Comparison of ENCODE assay signal across 8 cellular contexts in genomic region chr2:47905454-47906260, GRCh38. TPM values are rescaled to one million over a fixed set of nuclear protein-coding genes. Genes with fewer than 3 reads are reported as not detected.
DNase-seq lines count a peak whose midpoint lies in the region; ATAC-seq and TF ChIP-seq lines count a peak whose summit lies in the region.

No MANE protein-coding gene starts in this region.

- TF ChIP-seq EP300 in neural cell (conservative IDR thresholded peaks at IDR 0.05; ENCODE audit: poor library complexity, severe bottlenecking) (no peak), suprapubic skin (IDR thresholded peaks at IDR 0.05) (no peak)

- H3K4me3 ChIP-seq in Peyer's patch (peak overlapping the region; percentile 72 to 96 (median 86)), fibroblast of the aortic adventitia (ENCODE audit: low read depth, low read length) (peak overlapping the region; percentile 84), neural cell (ENCODE audit: low read length) (peak overlapping the region; percentile 92), suprapubic skin (peak overlapping the region; percentile 78)

- no peak for TF ChIP-seq CTCF in Peyer's patch (IDR thresholded peaks at IDR 0.05)
- no peak for TF ChIP-seq CTCF in fibroblast of the aortic adventitia (IDR thresholded peaks at IDR 0.05; ENCODE audit: insufficient read depth, low read length)
- TF ChIP-seq CTCF in neural cell (IDR thresholded peaks at IDR 0.05; ENCODE audit: poor library complexity, severe bottlenecking): no peak
- TF ChIP-seq CTCF in suprapubic skin (IDR thresholded peaks at IDR 0.05): no peak

- ATAC-seq in HG03175 (IDR thresholded peaks at IDR 0.05; ENCODE audit: unreplicated experiment): peak; percentile 17

- H3K9ac ChIP-seq in neural cell (ENCODE audit: low read length): peak overlapping the region; percentile 99

- H3K79me2 ChIP-seq in neural cell (replicated peaks; ENCODE audit: insufficient read depth, low read length): peaks cover 44% of the 10 kb centered on the region

- H3K4me1 ChIP-seq in Peyer's patch (peaks cover 0 to 9% (median 0%) of the 10 kb centered on the region in 4 donors), suprapubic skin (peaks cover 28% of the 10 kb centered on the region)

- H3K4me2 ChIP-seq in neural cell (ENCODE audit: low read length): no peak overlapping the region

- H3K36me3 ChIP-seq in Peyer's patch: no peaks in the 10 kb centered on the region
- H3K36me3 ChIP-seq in neural cell (ENCODE audit: insufficient read depth, low read length): no peaks in the 10 kb centered on the region
- no peaks in the 10 kb centered on the region for H3K36me3 ChIP-seq in suprapubic skin

- H3K9me3 ChIP-seq in Peyer's patch: no peaks in the 10 kb centered on the region
- no peaks in the 10 kb centered on the region for H3K9me3 ChIP-seq in neural cell (ENCODE audit: low read length)
- no peaks in the 10 kb centered on the region for H3K9me3 ChIP-seq in suprapubic skin

- peaks cover 26% of the 10 kb centered on the region for H4K20me1 ChIP-seq in neural cell (ENCODE audit: insufficient read depth)

- DNase-seq in SHP77 (lab: John Stamatoyannopoulos, UW) (peak; percentile 45 to 51), SHP77 treated with DMSO at 0.1 percent for 48 hours (lab: John Stamatoyannopoulos, UW) (no peak), Peyer's patch (peak; percentile 56 to 81 (median 77)), fibroblast of the aortic adventitia (ENCODE audit: low read depth) (peak; percentile 47), suprapubic skin (ENCODE audit: low spot score in 2 of 2) (peak; percentile 78 to 83)
- peak; percentile 51 for DNase-seq in activated effector memory CD4-positive, alpha-beta T cell treated with Interleukin-2 at 50 U/mL for 16 hours

- H3K27ac ChIP-seq in Peyer's patch: peak overlapping the region; percentile 94 to 99 (median 97)
- peak overlapping the region; percentile 98 for H3K27ac ChIP-seq in neural cell (ENCODE audit: low read length)
- peak overlapping the region; percentile 100 for H3K27ac ChIP-seq in suprapubic skin

- peak overlapping the region; percentile 12 for H2AFZ ChIP-seq in neural cell (ENCODE audit: low read depth, low read length)

- no peaks in the 10 kb centered on the region for H3F3A ChIP-seq in neural cell (ENCODE audit: insufficient read depth, low read length, poor library complexity, severe bottlenecking)

- WGBS in suprapubic skin: under 1% methylated on average over 57 of the region's 95 CpGs

- H3K9me2 ChIP-seq in neural cell (ENCODE audit: insufficient read depth, low read length): no peaks in the 10 kb centered on the region

- TF ChIP-seq POLR2A in Peyer's patch (IDR thresholded peaks at IDR 0.05): no peak
- TF ChIP-seq POLR2A in suprapubic skin (IDR thresholded peaks at IDR 0.05): no peak

- peak; percentile 4 for TF ChIP-seq RAD21 in neural cell (conservative IDR thresholded peaks at IDR 0.05)

- H3K27me3 ChIP-seq in Peyer's patch (no peaks in the 10 kb centered on the region), neural cell (ENCODE audit: insufficient read depth, low read depth, low read length) (no peaks in the 10 kb centered on the region), suprapubic skin (no peaks in the 10 kb centered on the region)

TF ChIP-seq in neural cell, 6 proteins besides CTCF, POLR2A, EP300 and RAD21:
- TF ChIP-seq MXI1 (conservative IDR thresholded peaks at IDR 0.05; ENCODE audit: poor library complexity, severe bottlenecking): no peak
- TF ChIP-seq REST (IDR thresholded peaks at IDR 0.05; ENCODE audit: borderline replicate concordance): peak; percentile 75

RNA-seq across cellular contexts. Expression of gene FBXO11, which starts 0.6 kb away (rescaled TPM):
- 10 to 100 TPM; 43.0 to 77.2 (median 51.3) TPM for total RNA-seq in Peyer's patch
- total RNA-seq in fibroblast of the aortic adventitia (ENCODE audit: low replicate concordance): 50.7 and 96.2 TPM in 2 replicates
- polyA plus RNA-seq in neural cell: 125 and 132 TPM in 2 replicates
- 185 and 247 TPM in 2 replicates for polyA minus RNA-seq in neural cell
- 10 to 100 TPM; 30.8 to 62.9 (median 47.2) TPM for total RNA-seq in suprapubic skin
